ENCODE assay signal across 22 cellular contexts in genomic region chr4:102022343-102022742, GRCh38.
DNase-seq lines count a peak whose midpoint lies in the region; ATAC-seq, FAIRE-seq and TF ChIP-seq lines count a peak whose summit lies in the region.
"Had no signal": no experiment of that assay in that cellular context is flagged by ENCODE, and none has a peak within 500 bp of the region (broad histone marks: within the 10 kb centered on the region; RNA-seq: fewer than 3 reads in every experiment).

No MANE protein-coding gene starts in this region.

- no TSS peak for BruUV-seq in PC-3 (replicated peaks; lab: Mats Ljungman, UMichigan)

- no peaks in the 10 kb centered on the region for H3K9me2 ChIP-seq in PC-3 (replicated peaks; ENCODE audit: low read length)

- H3K9me3 Mint-ChIP-seq in neural progenitor cell, result no peaks in the 10 kb centered on the region
- H3K9me3 Mint-ChIP-seq: CD4-positive, alpha-beta T cell had no signal

- no peaks in the 10 kb centered on the region for H3K27me3 Mint-ChIP-seq in neural progenitor cell (ENCODE audit: insufficient read depth, low read depth)
- H3K27me3 Mint-ChIP-seq: CD4-positive, alpha-beta T cell had no signal

- TF ChIP-seq CTCF in D721Med (IDR thresholded peaks at IDR 0.05; ENCODE audit: insufficient read depth, missing control alignments) (no peak), PC-3 (conservative IDR thresholded peaks at IDR 0.05; ENCODE audit: low read depth, low read length) (no peak), fibroblast of pulmonary artery (IDR thresholded peaks at IDR 0.05; ENCODE audit: low read length, missing control alignments) (no peak), neural progenitor cell (IDR thresholded peaks at IDR 0.05) (no peak)

- H3K36me3 ChIP-seq in PC-3 (ENCODE audit: low read depth, low read length) (no peaks in the 10 kb centered on the region), neural progenitor cell (no peaks in the 10 kb centered on the region)
- H3K36me3 ChIP-seq: BLaER1 had no signal

- DNase-seq in D721Med (ENCODE audit: insufficient read length, low spot score) (no peak), PC-3 (peak; percentile 48), fibroblast of pulmonary artery (ENCODE audit: low read depth) (peak; percentile 34), neural progenitor cell (ENCODE audit: low spot score) (no peak), NCI-H69 (lab: John Stamatoyannopoulos, UW) (no peak), HuH-7 (ENCODE audit: low spot score) (no peak), NCI-H2029 treated with DMSO at 0.1 percent for 48 hours (lab: John Stamatoyannopoulos, UW) (no peak)
- DNase-seq: CD4-positive, alpha-beta T cell; COR-L47; DND-41; GOT3; Kasumi-1; NCI-H1417 treated with DMSO at 0.1 percent for 48 hours; NCI-H187; NCI-H2107; NCI-H748 treated with DMSO at 0.1 percent for 48 hours had no signal

- H3K9ac ChIP-seq in PC-3 (ENCODE audit: low read length) (no peak overlapping the region), neural progenitor cell (no peak overlapping the region)
- H3K9ac ChIP-seq: BLaER1 had no signal

- POLR2A ChIA-PET in PC-3 (lab: Charles Lee; ENCODE audit: unreplicated experiment), result no interaction called here

- FAIRE-seq in D721Med (lab: Jason Lieb, UNC), result peak; percentile 44
- FAIRE-seq: A204.1, G401.6, GM12892 had no signal

- no peak overlapping the region for H3K4me2 ChIP-seq in PC-3 (ENCODE audit: low read length)
- no peak overlapping the region for H3K4me2 ChIP-seq in neural progenitor cell
- H3K4me2 ChIP-seq: BLaER1 had no signal

- no peaks in the 10 kb centered on the region for H3K4me1 Mint-ChIP-seq in neural progenitor cell

- no peak overlapping the region for H3K4me3 Mint-ChIP-seq in neural progenitor cell
- H3K4me3 Mint-ChIP-seq: CD4-positive, alpha-beta T cell had no signal

- H3K27me3 ChIP-seq in PC-3 (ENCODE audit: low read length) (no peaks in the 10 kb centered on the region), neural progenitor cell (no peaks in the 10 kb centered on the region)
- H3K27me3 ChIP-seq: BLaER1 had no signal

- CTCF ChIA-PET in PC-3 (lab: Charles Lee), result no interaction called here

- H2AFZ ChIP-seq in PC-3 (ENCODE audit: low read length) (no peak overlapping the region), neural progenitor cell (replicated peaks) (peak overlapping the region; percentile 13)

- H4K20me1 ChIP-seq in PC-3 (ENCODE audit: low read length), result no peaks in the 10 kb centered on the region
- no peaks in the 10 kb centered on the region for H4K20me1 ChIP-seq in neural progenitor cell (ENCODE audit: low read depth)
- H4K20me1 ChIP-seq: BLaER1 had no signal

- H3F3A ChIP-seq in PC-3 (ENCODE audit: low read length, unreplicated experiment) (no peaks in the 10 kb centered on the region), neural progenitor cell (ENCODE audit: low read depth) (no peaks in the 10 kb centered on the region)

- no peaks in the 10 kb centered on the region for H3K79me2 ChIP-seq in PC-3 (ENCODE audit: low read length)
- no peaks in the 10 kb centered on the region for H3K79me2 ChIP-seq in neural progenitor cell (ENCODE audit: low read depth)

- peak; percentile 43; the same call in 1 of the 2 replicates for ATAC-seq in PC-3
- ATAC-seq in HG03280 (IDR thresholded peaks at IDR 0.05; ENCODE audit: unreplicated experiment), result no peak
- ATAC-seq: Panc1 had no signal

- H3K4me3 ChIP-seq in PC-3 (ENCODE audit: low read length) (no peak overlapping the region), fibroblast of pulmonary artery (replicated peaks; ENCODE audit: low read depth, low read length) (no peak overlapping the region), neural progenitor cell (no peak overlapping the region)
- H3K4me3 ChIP-seq: BLaER1 had no signal

- H3K4me1 ChIP-seq in PC-3 (ENCODE audit: insufficient read depth, low read length), result no peaks in the 10 kb centered on the region
- H3K4me1 ChIP-seq in neural progenitor cell, result no peaks in the 10 kb centered on the region
- H3K4me1 ChIP-seq: BLaER1 had no signal

- intact Hi-C loops in PC-3 (cut with micrococcal nuclease), result no loop called here

- H3K27ac Mint-ChIP-seq in neural progenitor cell, result no peak overlapping the region
- H3K27ac Mint-ChIP-seq: CD4-positive, alpha-beta T cell had no signal

- no peaks in the 10 kb centered on the region for H3K36me3 Mint-ChIP-seq in neural progenitor cell

- no peak overlapping the region for H3K27ac ChIP-seq in PC-3 (ENCODE audit: low read length)
- H3K27ac ChIP-seq in neural progenitor cell, result no peak overlapping the region
- H3K27ac ChIP-seq: BLaER1 had no signal

- H3K9me3 ChIP-seq in PC-3 (ENCODE audit: low read length) (no peaks in the 10 kb centered on the region), neural progenitor cell (ENCODE audit: low read depth) (no peaks in the 10 kb centered on the region)
- H3K9me3 ChIP-seq: BLaER1 had no signal

Comparison
In these comparisons a context has a peak if more than half of its experiments do, and no peak if none do; other contexts are left out.
1. DNase-seq: peak in PC-3 (single experiment) and fibroblast of pulmonary artery (single experiment); none in D721Med (single experiment), neural progenitor cell (single experiment), NCI-H69 (single experiment), HuH-7 (single experiment) and NCI-H2029 treated with DMSO at 0.1 percent for 48 hours (single experiment).